In genomic region chr15:66761723-66762595, GRCh38 we compare ENCODE assay signal across 9 cellular contexts. TPM values are rescaled to one million over a fixed set of nuclear protein-coding genes. Genes with fewer than 3 reads are reported as not detected.
A peak's percentile ranks its signal among the peaks of the same experiment; 100 is the strongest.
DNase-seq lines count a peak whose midpoint lies in the region; ATAC-seq and TF ChIP-seq lines count a peak whose summit lies in the region.
"Had no signal": no experiment of that assay in that cellular context is flagged by ENCODE, and none has a peak within 500 bp of the region (broad histone marks: within the 10 kb centered on the region; RNA-seq: fewer than 3 reads in every experiment).

No MANE protein-coding gene starts in this region.

- DNase-seq in EL (peak; percentile 81), SJSA1 (ENCODE audit: low read depth in 1 of 2, low spot score in 2 of 2) (peak; percentile 84 to 89), fibroblast of mammary gland (ENCODE audit: low read depth) (peak; percentile 33), erythroblast (lab: John Stamatoyannopoulos, UW) (no peak)
- no peak for DNase-seq in stimulated activated naive CD4-positive, alpha-beta T cell (lab: John Stamatoyannopoulos, UW)
- no peak for DNase-seq in activated naive CD4-positive, alpha-beta T cell treated with anti-CD3 and anti-CD28 coated beads, Interleukin-2, amount 10 ng/mL, durations not matched to agents 7 days and 5 days
- DNase-seq: MV-4-11 had no signal

- CTCF ChIA-PET in activated naive CD4-positive, alpha-beta T cell treated with anti-CD3 and anti-CD28 coated beads, Interleukin-2, amount 10 ng/mL, durations not matched to agents 7 days and 5 days (lab: Charles Lee): no interaction called here

- no peak overlapping the region for H3K27ac Mint-ChIP-seq in activated naive CD4-positive, alpha-beta T cell treated with anti-CD3 and anti-CD28 coated beads, Interleukin-2, amount 10 ng/mL, durations not matched to agents 7 days and 5 days

- H3K36me3 Mint-ChIP-seq in activated naive CD4-positive, alpha-beta T cell treated with anti-CD3 and anti-CD28 coated beads, Interleukin-2, amount 10 ng/mL, durations not matched to agents 7 days and 5 days: no peaks in the 10 kb centered on the region

- H3K4me3 Mint-ChIP-seq in activated naive CD4-positive, alpha-beta T cell treated with anti-CD3 and anti-CD28 coated beads, Interleukin-2, amount 10 ng/mL, durations not matched to agents 7 days and 5 days: no peak overlapping the region

- no peak for ATAC-seq in HG03045 (IDR thresholded peaks at IDR 0.05; ENCODE audit: unreplicated experiment)

- TF ChIP-seq POLR2A in erythroblast (IDR thresholded peaks at IDR 0.05; ENCODE audit: low read length): no peak

- no peaks in the 10 kb centered on the region for H3K27me3 ChIP-seq in SJSA1 (replicated peaks)

- H3K36me3 ChIP-seq in SJSA1: peaks cover 26% of the 10 kb centered on the region

- H3K27me3 Mint-ChIP-seq in activated naive CD4-positive, alpha-beta T cell treated with anti-CD3 and anti-CD28 coated beads, Interleukin-2, amount 10 ng/mL, durations not matched to agents 7 days and 5 days: peaks cover 78% of the 10 kb centered on the region

- peak overlapping the region; percentile 88 for H3K27ac ChIP-seq in SJSA1
- peak overlapping the region in 14 of 21 experiments; percentile 1 to 78 (median 38) for H3K27ac ChIP-seq in skin epidermis

- no peak for TF ChIP-seq CTCF in fibroblast of mammary gland (conservative IDR thresholded peaks at IDR 0.05; ENCODE audit: control insufficient read depth, insufficient read depth, low read depth, low read length)

- H3K9me3 ChIP-seq in SJSA1 (replicated peaks): no peaks in the 10 kb centered on the region

- H3K4me3 ChIP-seq in SJSA1 (no peak overlapping the region), fibroblast of mammary gland (ENCODE audit: control insufficient read depth, low read depth, low read length) (no peak overlapping the region), skin epidermis (no peak overlapping the region)

- peaks cover 96% of the 10 kb centered on the region for H3K4me1 ChIP-seq in SJSA1 (replicated peaks)

- no peaks in the 10 kb centered on the region for H3K9me3 Mint-ChIP-seq in activated naive CD4-positive, alpha-beta T cell treated with anti-CD3 and anti-CD28 coated beads, Interleukin-2, amount 10 ng/mL, durations not matched to agents 7 days and 5 days

- H3K4me1 Mint-ChIP-seq in activated naive CD4-positive, alpha-beta T cell treated with anti-CD3 and anti-CD28 coated beads, Interleukin-2, amount 10 ng/mL, durations not matched to agents 7 days and 5 days: peaks cover 14% of the 10 kb centered on the region

RNA-seq across cellular contexts. Expression of gene SMAD6, which starts 59.9 kb away (rescaled TPM):
- total RNA-seq in SJSA1 (2014; rRNA removed; shearing (Covaris generic)): 46.4 and 78.8 TPM in 2 replicates

Comparison
In these comparisons a context has a peak if more than half of its experiments do, and no peak if none do; other contexts are left out.
1. DNase-seq: peak in EL (single experiment), SJSA1 (2 of 2) and fibroblast of mammary gland (single experiment); none in erythroblast (0 of 2), stimulated activated naive CD4-positive, alpha-beta T cell (0 of 6) and activated naive CD4-positive, alpha-beta T cell treated with anti-CD3 and anti-CD28 coated beads, Interleukin-2, amount 10 ng/mL, durations not matched to agents 7 days and 5 days (single experiment).